24 cellular contexts compared by ENCODE assay signal in genomic region chr13:35797244-35797643, GRCh38.
"Had no signal": no experiment of that assay in that cellular context is flagged by ENCODE, and none has a peak within 500 bp of the region (broad histone marks: within the 10 kb centered on the region; RNA-seq: fewer than 3 reads in every experiment).

No MANE protein-coding gene starts in this region.

- H3K4me3 ChIP-seq: MG63, SJSA1 had no signal

- H3K4me1 Mint-ChIP-seq: activated CD4-positive, alpha-beta T cell treated with anti-CD3 and anti-CD28 coated beads, Interleukin-2, amount 10 ng/mL, durations not matched to agents 24 days and 14 days; T-helper 17 cell had no signal

- H3K36me3 ChIP-seq: MG63, SJSA1 had no signal

- DNase-seq: activated CD4-positive, alpha-beta T cell treated with anti-CD3 and anti-CD28 coated beads, Interleukin-2, amount 10 ng/mL, durations not matched to agents 24 days and 14 days; activated CD4-positive, alpha-beta T cell treated with anti-CD3 and anti-CD28 coated beads, Interleukin-2, amount 50 U/mL, for 48 hours; activated CD4-positive, CD25-positive, alpha-beta regulatory T cell treated with anti-CD3 and anti-CD28 coated beads, Interleukin-2, amount 50 U/mL, for 72 hours; activated effector memory CD4-positive, alpha-beta T cell treated with anti-CD3 and anti-CD28 coated beads, Interleukin-2, amount 50 U/mL, for 16 hours; activated naive CD4-positive, alpha-beta T cell treated with Interleukin-2 at 50 U/mL for 16 hours; activated T-cell treated with anti-CD3 and anti-CD28 coated beads, Interleukin-2, amount 50 U/mL, for 4 hours; MG63; MV-4-11; NCI-H1092 treated with DMSO at 0.1 percent for 48 hours; NCI-H1417 treated with DMSO at 0.1 percent for 48 hours; NCI-H1694; NCI-H2029; NCI-H2107; NCI-H2171 treated with DMSO at 0.1 percent for 48 hours; NCI-H226; NCI-H526 treated with DMSO at 0.1 percent for 48 hours; PC-3; SHP77; T-helper 17 cell; T-helper 9 cell had no signal

- H3K9me3 ChIP-seq: MG63, SJSA1 had no signal

- H3K27me3 ChIP-seq: MG63, SJSA1 had no signal

- H3K27me3 Mint-ChIP-seq: activated CD4-positive, alpha-beta T cell treated with anti-CD3 and anti-CD28 coated beads, Interleukin-2, amount 10 ng/mL, durations not matched to agents 24 days and 14 days; T-helper 17 cell had no signal

- H3K4me1 ChIP-seq: SJSA1 had no signal

- H3K4me3 Mint-ChIP-seq: activated CD4-positive, alpha-beta T cell treated with anti-CD3 and anti-CD28 coated beads, Interleukin-2, amount 10 ng/mL, durations not matched to agents 24 days and 14 days; activated T-cell treated with anti-CD3 and anti-CD28 coated beads, Interleukin-2, amount 50 U/mL, for 4 hours; T-helper 17 cell; WTC11 had no signal

- ATAC-seq: activated naive CD4-positive, alpha-beta T cell treated with anti-CD3 and anti-CD28 coated beads, Interleukin-2, amount 50 U/mL, for 72 hours; activated T-cell treated with anti-CD3 and anti-CD28 coated beads, Interleukin-2, amount 50 U/mL, for 4 hours; PC-3; T-helper 17 cell; WTC11 had no signal

- H3K27ac Mint-ChIP-seq: activated CD4-positive, alpha-beta T cell treated with anti-CD3 and anti-CD28 coated beads, Interleukin-2, amount 10 ng/mL, durations not matched to agents 24 days and 14 days; activated naive CD4-positive, alpha-beta T cell treated with anti-CD3 and anti-CD28 coated beads, Interleukin-2, amount 50 U/mL, for 72 hours; T-helper 17 cell; WTC11 had no signal

- H3K36me3 Mint-ChIP-seq: activated naive CD4-positive, alpha-beta T cell treated with anti-CD3 and anti-CD28 coated beads, Interleukin-2, amount 50 U/mL, for 72 hours; WTC11 had no signal

- FAIRE-seq: RCC 7860 had no signal

- H3K27ac ChIP-seq: SJSA1 had no signal

- H3K9me3 Mint-ChIP-seq: activated CD4-positive, alpha-beta T cell treated with anti-CD3 and anti-CD28 coated beads, Interleukin-2, amount 10 ng/mL, durations not matched to agents 24 days and 14 days; activated T-cell treated with anti-CD3 and anti-CD28 coated beads, Interleukin-2, amount 50 U/mL, for 4 hours; WTC11 had no signal
